ENCODE assay signal across 27 cellular contexts in the genomic region with DNA sequence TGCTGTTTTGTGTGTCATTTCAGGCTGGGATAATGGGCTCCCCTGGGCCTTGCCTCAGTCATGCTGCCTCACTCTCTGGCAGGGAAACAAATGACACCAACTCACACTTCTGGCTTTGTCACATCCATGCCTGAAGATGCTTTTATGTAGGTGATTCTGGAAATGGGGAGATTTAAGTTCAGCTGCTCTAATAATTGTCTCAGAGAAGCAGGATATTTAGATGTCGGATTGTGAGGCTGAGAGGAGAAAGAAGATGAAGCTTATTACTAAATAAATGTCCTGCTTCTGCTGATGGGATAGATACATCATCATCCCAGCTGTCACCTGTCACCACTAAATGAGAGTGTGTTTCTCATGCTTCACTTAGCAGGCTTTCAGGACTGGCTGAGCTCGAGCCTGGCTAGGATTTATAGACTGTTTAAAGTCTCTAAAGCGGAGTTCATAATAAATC.
DNase-seq lines count a peak whose midpoint lies in the region; ATAC-seq and TF ChIP-seq lines count a peak whose summit lies in the region.
"Had no signal": no experiment of that assay in that cellular context is flagged by ENCODE, and none has a peak within 500 bp of the region (broad histone marks: within the 10 kb centered on the region; RNA-seq: fewer than 3 reads in every experiment).

No MANE protein-coding gene starts in this region.

- H3K4me1 ChIP-seq in neural progenitor cell: peaks cover 5% of the 10 kb centered on the region
- H3K4me1 ChIP-seq: adrenal gland, Peyer's patch had no signal

- no peak overlapping the region for H2AFZ ChIP-seq in neural progenitor cell (replicated peaks)

- no peak overlapping the region for H3K27ac ChIP-seq in neural progenitor cell
- H3K27ac ChIP-seq: adrenal gland, Peyer's patch had no signal

- no peak overlapping the region for H3K4me3 Mint-ChIP-seq in neural progenitor cell
- H3K4me3 Mint-ChIP-seq: activated T-cell treated with anti-CD3 and anti-CD28 coated beads, Interleukin-2, amount 50 U/mL, for 72 hours; brain; CD4-positive, alpha-beta memory T cell; immature natural killer cell; memory B cell; WTC11 had no signal

- peaks cover 2% of the 10 kb centered on the region for H3K9me3 Mint-ChIP-seq in neural progenitor cell

- H3K9ac ChIP-seq in neural progenitor cell: no peak overlapping the region

- no peak overlapping the region for H3K4me2 ChIP-seq in neural progenitor cell

- H3K27ac Mint-ChIP-seq in neural progenitor cell: no peak overlapping the region
- H3K27ac Mint-ChIP-seq: activated T-cell treated with anti-CD3 and anti-CD28 coated beads, Interleukin-2, amount 50 U/mL, for 72 hours; brain; CD4-positive, alpha-beta memory T cell; immature natural killer cell; memory B cell; WTC11 had no signal

- no peaks in the 10 kb centered on the region for H3K4me1 Mint-ChIP-seq in neural progenitor cell
- H3K4me1 Mint-ChIP-seq: brain; CD4-positive, alpha-beta memory T cell; immature natural killer cell; memory B cell; WTC11 had no signal

- peak; percentile 67 to 83 (median 71) for DNase-seq in NCI-H1417 (lab: John Stamatoyannopoulos, UW)
- no peak for DNase-seq in NCI-H1417 treated with DMSO at 0.1 percent for 48 hours (lab: John Stamatoyannopoulos, UW)
- DNase-seq in NCI-H187 treated with DMSO at 0.1 percent for 48 hours (lab: John Stamatoyannopoulos, UW): peak; percentile 69
- DNase-seq in NCI-H526 treated with DMSO at 0.1 percent for 48 hours (lab: John Stamatoyannopoulos, UW): peak; percentile 45
- DNase-seq in neural progenitor cell (ENCODE audit: low spot score): peak; percentile 8
- no peak for DNase-seq in left lobe of liver (ENCODE audit: low spot score)
- DNase-seq: 8988T; activated CD4-positive, alpha-beta T cell treated with anti-CD3 and anti-CD28 coated beads, Interleukin-2, amount 50 U/mL, for 1 hour; activated naive CD4-positive, alpha-beta T cell; activated T-cell treated with anti-CD3 and anti-CD28 coated beads, Interleukin-2, amount 50 U/mL, for 72 hours; adrenal gland; CD4-positive, alpha-beta memory T cell; hypothalamus; immature natural killer cell; left colon; NCI-H1105; NCI-H226; Peyer's patch; SIG-M5; stimulated activated CD4-positive, alpha-beta T cell treated with anti-CD3 and anti-CD28 coated beads, Interleukin-15, amount 100 ng/mL, for 24 hours; stimulated activated naive CD4-positive, alpha-beta T cell treated with Interleukin-2 at 50 U/mL for 16 hours had no signal

- no peaks in the 10 kb centered on the region for H4K20me1 ChIP-seq in neural progenitor cell (ENCODE audit: low read depth)

- no peaks in the 10 kb centered on the region for H3K36me3 Mint-ChIP-seq in neural progenitor cell
- H3K36me3 Mint-ChIP-seq: brain; CD4-positive, alpha-beta memory T cell; immature natural killer cell; memory B cell; WTC11 had no signal

- TF ChIP-seq CTCF in neural progenitor cell (IDR thresholded peaks at IDR 0.05): no peak

- no peak overlapping the region for H3K4me3 ChIP-seq in neural progenitor cell
- H3K4me3 ChIP-seq: adrenal gland, K562, Peyer's patch had no signal

- H3K79me2 ChIP-seq in neural progenitor cell (ENCODE audit: low read depth): no peaks in the 10 kb centered on the region

- no peaks in the 10 kb centered on the region for H3K9me3 ChIP-seq in neural progenitor cell (ENCODE audit: low read depth)
- H3K9me3 ChIP-seq: adrenal gland, Peyer's patch had no signal

- H3K27me3 Mint-ChIP-seq in neural progenitor cell (ENCODE audit: insufficient read depth, low read depth): no peaks in the 10 kb centered on the region
- H3K27me3 Mint-ChIP-seq: CD4-positive, alpha-beta memory T cell; memory B cell had no signal

- no peaks in the 10 kb centered on the region for H3K36me3 ChIP-seq in neural progenitor cell
- H3K36me3 ChIP-seq: adrenal gland, Peyer's patch had no signal

- H3K27me3 ChIP-seq in neural progenitor cell: no peaks in the 10 kb centered on the region
- H3K27me3 ChIP-seq: adrenal gland, Peyer's patch had no signal

- H3F3A ChIP-seq in neural progenitor cell (ENCODE audit: low read depth): no peaks in the 10 kb centered on the region

- ATAC-seq in left lobe of liver: no peak
- no peak for ATAC-seq in HG03045 (IDR thresholded peaks at IDR 0.05; ENCODE audit: unreplicated experiment)
- no peak for ATAC-seq in GM18861 (IDR thresholded peaks at IDR 0.05; ENCODE audit: unreplicated experiment)
- ATAC-seq: activated T-cell treated with anti-CD3 and anti-CD28 coated beads, Interleukin-2, amount 50 U/mL, for 72 hours; K562; left colon; WTC11 had no signal

Comparison
In these comparisons a context has a peak if more than half of its experiments do, and no peak if none do; other contexts are left out.
1. DNase-seq: peak in NCI-H1417 (3 of 3), NCI-H187 treated with DMSO at 0.1 percent for 48 hours (single experiment), NCI-H526 treated with DMSO at 0.1 percent for 48 hours (single experiment) and neural progenitor cell (single experiment); none in NCI-H1417 treated with DMSO at 0.1 percent for 48 hours (single experiment) and left lobe of liver (single experiment).